ENCODE assay signal across 10 cellular contexts in the genomic region with DNA sequence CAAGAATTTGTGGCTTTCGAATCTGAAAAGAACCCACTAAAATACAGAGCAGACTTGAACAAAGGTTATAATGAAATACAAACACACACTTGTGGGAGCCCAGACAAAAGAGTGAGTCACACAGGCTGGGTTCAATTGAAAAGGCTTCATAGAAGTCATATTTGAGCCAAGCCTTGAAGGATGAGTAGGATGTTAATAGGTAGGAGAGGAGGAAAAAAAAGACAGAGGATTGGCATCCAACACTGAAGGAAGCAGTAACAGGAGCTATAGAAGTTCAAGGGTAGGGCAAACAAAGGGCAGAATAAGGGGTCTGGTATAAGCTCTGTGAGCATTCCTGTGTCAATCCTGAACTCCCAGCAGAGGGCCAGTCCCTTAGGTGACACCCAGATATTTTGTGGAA.
A peak's percentile ranks its signal among the peaks of the same experiment; 100 is the strongest.
DNase-seq lines count a peak whose midpoint lies in the region; ATAC-seq and TF ChIP-seq lines count a peak whose summit lies in the region.
"Had no signal": no experiment of that assay in that cellular context is flagged by ENCODE, and none has a peak within 500 bp of the region (broad histone marks: within the 10 kb centered on the region; RNA-seq: fewer than 3 reads in every experiment).

No MANE protein-coding gene starts in this region.

- no peaks in the 10 kb centered on the region for H3K27me3 Mint-ChIP-seq in activated B cell treated with CpG ODN at 0.5 μM for 24 hours

- H3K27ac ChIP-seq in HEK293 (ENCODE audit: extremely low read depth, low read depth, low read length), result no peak overlapping the region
- H3K27ac ChIP-seq in iPS-20b (ENCODE audit: low read length), result peak overlapping the region; percentile 12
- H3K27ac ChIP-seq: right lobe of liver, upper lobe of right lung had no signal

- H3K4me3 ChIP-seq in HEK293 (ENCODE audit: low read depth, low read length), result no peak overlapping the region
- H3K4me3 ChIP-seq in iPS-20b (ENCODE audit: low read length), result no peak overlapping the region
- H3K4me3 ChIP-seq: right lobe of liver, upper lobe of right lung had no signal

- H3K9me3 ChIP-seq in HEK293 (ENCODE audit: control insufficient read depth, insufficient read depth, low read depth, low read length), result no peaks in the 10 kb centered on the region
- no peaks in the 10 kb centered on the region for H3K9me3 ChIP-seq in iPS-20b (ENCODE audit: insufficient read depth, low read depth, low read length)
- H3K9me3 ChIP-seq: right lobe of liver, upper lobe of right lung had no signal

- intact Hi-C loops in activated B cell treated with CpG ODN at 0.5 μM for 24 hours (cut with micrococcal nuclease), result no loop called here

- H3K4me1 Mint-ChIP-seq in activated B cell treated with CpG ODN at 0.5 μM for 24 hours, result peaks cover 61% of the 10 kb centered on the region

- peaks cover 46% of the 10 kb centered on the region for H3K36me3 Mint-ChIP-seq in activated B cell treated with CpG ODN at 0.5 μM for 24 hours (ENCODE audit: low read depth)

- ATAC-seq in activated B cell treated with CpG ODN at 0.5 μM for 24 hours (ENCODE audit: low read depth) (no peak), GM18907 (IDR thresholded peaks at IDR 0.05; ENCODE audit: unreplicated experiment) (no peak), HG03045 (IDR thresholded peaks at IDR 0.05; ENCODE audit: unreplicated experiment) (no peak)

- no peak overlapping the region for H3K4me3 Mint-ChIP-seq in activated B cell treated with CpG ODN at 0.5 μM for 24 hours

- H3K4me1 ChIP-seq in HEK293 (ENCODE audit: control insufficient read depth, insufficient read depth, low read length) (peaks cover 4% of the 10 kb centered on the region; the same call in 1 of the 2 replicates), iPS-20b (ENCODE audit: insufficient read depth, low read length) (peaks cover 6% of the 10 kb centered on the region)

- no peaks in the 10 kb centered on the region for H3K27me3 ChIP-seq in iPS-20b (ENCODE audit: insufficient read depth, low read length)
- H3K27me3 ChIP-seq: right lobe of liver, upper lobe of right lung had no signal

- DNase-seq in AG08395 (ENCODE audit: low spot score) (peak; percentile 62), activated B cell treated with CpG ODN at 0.5 μM for 24 hours (no peak), HK-2 (ENCODE audit: unreplicated experiment) (no peak), germinal center (ENCODE audit: low spot score) (no peak)
- DNase-seq: right lobe of liver, upper lobe of right lung had no signal

- POLR2A ChIA-PET in HEK293 (lab: Yijun Ruan, JAX) (interaction anchor here (0.9 kb wide), 1 partner anchor 10 kb away, joined by 3 read pairs; no protein-coding TSS in a partner anchor), activated B cell treated with CpG ODN at 0.5 μM for 24 hours (lab: Charles Lee) (interaction anchor here (0.5 to 0.9 kb wide), 3 partner anchors 19 to 164 kb away, joined by 4 to 10 read pairs (median 5); no protein-coding TSS in a partner anchor)

- H3K36me3 ChIP-seq in HEK293 (ENCODE audit: control insufficient read depth in 2 of 2, insufficient read depth in 1 of 2, low read length in 2 of 2), result no peaks in the 10 kb centered on the region
- no peaks in the 10 kb centered on the region for H3K36me3 ChIP-seq in iPS-20b (ENCODE audit: insufficient read depth, low read depth, low read length)
- H3K36me3 ChIP-seq: right lobe of liver, upper lobe of right lung had no signal

- CTCF ChIA-PET in HEK293 (lab: Yijun Ruan, JAX), result interaction anchor here (0.6 kb wide), 1 partner anchor 29 kb away, joined by 3 read pairs; no protein-coding TSS in a partner anchor
- CTCF ChIA-PET in activated B cell treated with CpG ODN at 0.5 μM for 24 hours (lab: Charles Lee), result no interaction called here

- no peak overlapping the region for H3K9ac ChIP-seq in iPS-20b (ENCODE audit: low read depth, low read length)

- no peak for TF ChIP-seq CTCF in HEK293 (tag by site-specific recombination; IDR thresholded peaks at IDR 0.05)
- no peak for TF ChIP-seq CTCF in activated B cell treated with CpG ODN at 0.5 μM for 24 hours (IDR thresholded peaks at IDR 0.05)

- peak overlapping the region; percentile 64 for H3K27ac Mint-ChIP-seq in activated B cell treated with CpG ODN at 0.5 μM for 24 hours

- H3K9me3 Mint-ChIP-seq in activated B cell treated with CpG ODN at 0.5 μM for 24 hours, result no peaks in the 10 kb centered on the region

TF ChIP-seq in HEK293, 187 proteins besides CTCF, POLR2A, EP300 and RAD21:
- TF ChIP-seq EGR2 (tag by site-specific recombination; IDR thresholded peaks at IDR 0.05; ENCODE audit: low read depth), result 0 out of 2 replicates have a peak, but pooled peaks have one; percentile 33
- TF ChIP-seq ZFHX2 (tag by site-specific recombination; conservative IDR thresholded peaks at IDR 0.05), result peak; percentile 27; the same call in 1 of the 2 replicates
- TF ChIP-seq ZSCAN30 (tag by site-specific recombination; IDR thresholded peaks at IDR 0.05), result no peak
TF ChIP-seq in HEK293: peak in this region for 2.
